23 cellular contexts compared by ENCODE assay signal in genomic region chr5:122429545-122430327, GRCh38.
DNase-seq lines count a peak whose midpoint lies in the region; ATAC-seq and TF ChIP-seq lines count a peak whose summit lies in the region.
"Had no signal": no experiment of that assay in that cellular context is flagged by ENCODE, and none has a peak within 500 bp of the region (broad histone marks: within the 10 kb centered on the region; RNA-seq: fewer than 3 reads in every experiment).

No MANE protein-coding gene starts in this region.

- POLR2A ChIA-PET in WTC11 (lab: Charles Lee) = no interaction called here

- peaks cover 4% of the 10 kb centered on the region; the same call in 1 of the 2 replicates for H3K9me3 ChIP-seq in HUES64 (ENCODE audit: insufficient read depth, low read depth, low read length)
- H3K9me3 ChIP-seq in iPS-20b (ENCODE audit: insufficient read depth, low read depth, low read length) = 0 out of 2 replicates have a peak, but pooled peaks cover 4% of the 10 kb centered on the region
- H3K9me3 ChIP-seq: vagina had no signal

- H3K36me3 Mint-ChIP-seq in WTC11 = peaks cover 13% of the 10 kb centered on the region
- H3K36me3 Mint-ChIP-seq: activated naive CD4-positive, alpha-beta T cell treated with anti-CD3 and anti-CD28 coated beads, Interleukin-2, amount 50 U/mL, for 72 hours; CD4-positive, alpha-beta memory T cell; stimulated activated effector memory CD8-positive, alpha-beta T cell treated with anti-CD3 and anti-CD28 coated beads, Interleukin-12 subunit alpha, Interleukin-12 subunit beta, amount 100 ng/mL, for 72 hours had no signal

- CTCF ChIA-PET in WTC11 (lab: Charles Lee) = no interaction called here

- ATAC-seq in WTC11 (peak; percentile 99), HG03457 (IDR thresholded peaks at IDR 0.05; ENCODE audit: unreplicated experiment) (no peak)
- ATAC-seq: activated naive CD4-positive, alpha-beta T cell treated with anti-CD3 and anti-CD28 coated beads, Interleukin-2, amount 50 U/mL, for 72 hours; activated T-cell treated with anti-CD3 and anti-CD28 coated beads, Interleukin-2, amount 50 U/mL, for 72 hours; GM12878; stimulated activated effector memory CD8-positive, alpha-beta T cell treated with anti-CD3 and anti-CD28 coated beads, Interleukin-12 subunit alpha, Interleukin-12 subunit beta, amount 100 ng/mL, for 72 hours had no signal

- WGBS in HUES64 = 63% methylated on average over 7 of the region's 7 CpGs

- H3K4me3 ChIP-seq in HUES64 (ENCODE audit: low read length) (no peak overlapping the region), iPS-20b (ENCODE audit: low read length) (peak overlapping the region; percentile 18; the same call in 1 of the 2 replicates)
- H3K4me3 ChIP-seq: GM12878, skin epidermis, vagina had no signal

- H3K27ac Mint-ChIP-seq in WTC11 = peak overlapping the region; percentile 99
- H3K27ac Mint-ChIP-seq: activated naive CD4-positive, alpha-beta T cell treated with anti-CD3 and anti-CD28 coated beads, Interleukin-2, amount 50 U/mL, for 72 hours; activated T-cell treated with anti-CD3 and anti-CD28 coated beads, Interleukin-2, amount 50 U/mL, for 72 hours; CD4-positive, alpha-beta memory T cell; stimulated activated effector memory CD8-positive, alpha-beta T cell treated with anti-CD3 and anti-CD28 coated beads, Interleukin-12 subunit alpha, Interleukin-12 subunit beta, amount 100 ng/mL, for 72 hours had no signal

- peaks cover 22% of the 10 kb centered on the region for H3K4me1 ChIP-seq in HUES64 (ENCODE audit: insufficient read depth, low read length)
- peaks cover 14% of the 10 kb centered on the region for H3K4me1 ChIP-seq in iPS-20b (ENCODE audit: insufficient read depth, low read length)
- H3K4me1 ChIP-seq: vagina had no signal

- H3K9me3 Mint-ChIP-seq in WTC11 = peaks cover 9% of the 10 kb centered on the region
- H3K9me3 Mint-ChIP-seq: activated T-cell treated with anti-CD3 and anti-CD28 coated beads, Interleukin-2, amount 50 U/mL, for 72 hours had no signal

- peaks cover 38% of the 10 kb centered on the region for H3K4me1 Mint-ChIP-seq in WTC11
- H3K4me1 Mint-ChIP-seq: CD4-positive, alpha-beta memory T cell; stimulated activated effector memory CD8-positive, alpha-beta T cell treated with anti-CD3 and anti-CD28 coated beads, Interleukin-12 subunit alpha, Interleukin-12 subunit beta, amount 100 ng/mL, for 72 hours had no signal

- TF ChIP-seq CTCF in WTC11 (IDR thresholded peaks at IDR 0.05) = no peak

- H3K4me3 Mint-ChIP-seq in WTC11 = no peak overlapping the region
- H3K4me3 Mint-ChIP-seq: activated T-cell treated with anti-CD3 and anti-CD28 coated beads, Interleukin-2, amount 50 U/mL, for 72 hours; CD4-positive, alpha-beta memory T cell; stimulated activated effector memory CD8-positive, alpha-beta T cell treated with anti-CD3 and anti-CD28 coated beads, Interleukin-12 subunit alpha, Interleukin-12 subunit beta, amount 100 ng/mL, for 72 hours had no signal

- H3K27me3 ChIP-seq in HUES64 (ENCODE audit: insufficient read depth, low read length) = no peaks in the 10 kb centered on the region
- no peaks in the 10 kb centered on the region for H3K27me3 ChIP-seq in iPS-20b (ENCODE audit: insufficient read depth, low read length)
- H3K27me3 ChIP-seq: vagina had no signal

- no peaks in the 10 kb centered on the region for H3K27me3 Mint-ChIP-seq in WTC11 (ENCODE audit: low read depth)
- H3K27me3 Mint-ChIP-seq: CD4-positive, alpha-beta memory T cell had no signal

- H3K27ac ChIP-seq in HUES64 (ENCODE audit: low read depth, low read length) (peak overlapping the region; percentile 86), iPS-20b (ENCODE audit: low read length) (no peak overlapping the region)
- H3K27ac ChIP-seq: skin epidermis, vagina had no signal

- peak; percentile 87 for DNase-seq in ELF-1 (ENCODE audit: low read depth, low spot score)
- DNase-seq in WTC11 (ENCODE audit: low spot score) = peak; percentile 33
- no peak for DNase-seq in A172 (ENCODE audit: low spot score)
- no peak for DNase-seq in KG1 (lab: John Stamatoyannopoulos, UW)
- DNase-seq: activated CD4-positive, alpha-beta T cell treated with anti-CD3 and anti-CD28 coated beads for 48 hours; activated T-cell treated with anti-CD3 and anti-CD28 coated beads, Interleukin-2, amount 50 U/mL, for 72 hours; aorta; CD4-positive, alpha-beta memory T cell; DMS79; erythroblast; foreskin fibroblast; NCI-H1092 treated with DMSO at 0.1 percent for 48 hours; NCI-H2171; NK-92 treated with Interleukin-12 subunit alpha and Interleukin-12 subunit beta, amount 100 ng/mL, for 24 hours; stimulated activated CD4-positive, alpha-beta T cell treated with anti-CD3 and anti-CD28 coated beads, Interleukin-1b, Interleukin-23, amount 100 ng/mL, for 48 hours had no signal

- H3K36me3 ChIP-seq in HUES64 (ENCODE audit: insufficient read depth, low read length) = no peaks in the 10 kb centered on the region
- H3K36me3 ChIP-seq in iPS-20b (ENCODE audit: insufficient read depth, low read depth, low read length) = no peaks in the 10 kb centered on the region
- H3K36me3 ChIP-seq: vagina had no signal

- no peak overlapping the region for H3K9ac ChIP-seq in HUES64 (ENCODE audit: low read depth, low read length)
- peak overlapping the region; percentile 23; the same call in 1 of the 2 replicates for H3K9ac ChIP-seq in iPS-20b (ENCODE audit: low read depth, low read length)

TF ChIP-seq in WTC11, 78 proteins besides CTCF, POLR2A, EP300 and RAD21 (continues in another document):
- TF ChIP-seq OVOL2 (CRISPR knock-in tag; IDR thresholded peaks at IDR 0.05; ENCODE audit: borderline replicate concordance) (no peak), TCF7 (CRISPR knock-in tag; IDR thresholded peaks at IDR 0.05; ENCODE audit: low read depth) (no peak), ATF2 (CRISPR knock-in tag; IDR thresholded peaks at IDR 0.05; ENCODE audit: borderline replicate concordance, low read depth) (no peak), ZNF396 (CRISPR knock-in tag; IDR thresholded peaks at IDR 0.05; ENCODE audit: borderline replicate concordance) (no peak), ZNF121 (CRISPR knock-in tag; IDR thresholded peaks at IDR 0.05) (no peak), CBFB (CRISPR knock-in tag; IDR thresholded peaks at IDR 0.05; ENCODE audit: low read depth) (no peak), USF2 (CRISPR knock-in tag; IDR thresholded peaks at IDR 0.05) (no peak), TEAD4 (CRISPR knock-in tag; IDR thresholded peaks at IDR 0.05) (no peak), AFF4 (CRISPR knock-in tag; IDR thresholded peaks at IDR 0.05; ENCODE audit: borderline replicate concordance) (no peak), TP53 (CRISPR knock-in tag; IDR thresholded peaks at IDR 0.05) (no peak)

Comparison
In these comparisons a context has a peak if more than half of its experiments do, and no peak if none do; other contexts are left out.
1. DNase-seq: peak in ELF-1 (single experiment) and WTC11 (single experiment); none in A172 (single experiment) and KG1 (single experiment).